11 cellular contexts compared by ENCODE assay signal in the genomic region with DNA sequence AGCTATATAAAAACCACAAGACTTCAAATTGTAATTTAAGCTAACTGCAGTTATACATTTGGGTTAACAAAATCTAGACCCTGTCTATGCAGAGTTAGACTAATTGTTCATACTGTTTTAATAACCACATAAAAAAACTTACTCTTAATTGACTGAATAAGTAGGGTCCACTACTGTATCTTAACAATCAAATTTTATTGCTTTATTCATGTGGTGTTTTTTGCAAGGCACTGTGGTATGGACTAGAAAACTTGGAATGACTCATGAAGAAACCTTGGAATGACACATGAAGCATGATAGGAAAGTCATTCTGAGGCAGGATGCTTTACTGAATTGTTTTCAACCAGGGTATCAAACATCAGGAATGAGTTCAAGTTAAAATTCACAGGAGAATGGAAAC. TPM values are rescaled to one million over a fixed set of nuclear protein-coding genes. Genes with fewer than 3 reads are reported as not detected.
DNase-seq lines count a peak whose midpoint lies in the region; ATAC-seq and TF ChIP-seq lines count a peak whose summit lies in the region.
"Had no signal": no experiment of that assay in that cellular context is flagged by ENCODE, and none has a peak within 500 bp of the region (broad histone marks: within the 10 kb centered on the region; RNA-seq: fewer than 3 reads in every experiment).

No MANE protein-coding gene starts in this region.

- intact Hi-C loops in right cardiac atrium (cut with DNase I), result no loop called here
- intact Hi-C loops in testis (cut with DNase I; ENCODE audit: low total_unique reads), result no loop called here

- H3K4me3 ChIP-seq in endodermal cell (ENCODE audit: low read length), result peak overlapping the region; percentile 98
- H3K4me3 ChIP-seq in right cardiac atrium (ENCODE audit: low read length), result no peak overlapping the region
- no peak overlapping the region for H3K4me3 ChIP-seq in testis

- peak overlapping the region; percentile 93 for H3K9ac ChIP-seq in endodermal cell (ENCODE audit: extremely low read depth, low read length, poor library complexity, severe bottlenecking)

- H3K4me1 ChIP-seq in endodermal cell (ENCODE audit: control insufficient read depth, insufficient read depth, low read length), result no peaks in the 10 kb centered on the region
- no peaks in the 10 kb centered on the region for H3K4me1 ChIP-seq in right cardiac atrium (ENCODE audit: control insufficient read depth, insufficient read depth, low read length)
- peaks cover 10% of the 10 kb centered on the region for H3K4me1 ChIP-seq in testis

- H3K4me1 Mint-ChIP-seq in endodermal cell, result peaks cover 19% of the 10 kb centered on the region

- H3K27ac Mint-ChIP-seq in endodermal cell, result no peak overlapping the region

- H3K9me3 ChIP-seq in endodermal cell (ENCODE audit: control insufficient read depth, low read length), result no peaks in the 10 kb centered on the region
- no peaks in the 10 kb centered on the region for H3K9me3 ChIP-seq in right cardiac atrium (ENCODE audit: control insufficient read depth, low read length)
- H3K9me3 ChIP-seq in testis, result no peaks in the 10 kb centered on the region
- H3K9me3 ChIP-seq: ovary had no signal

- peaks cover 16% of the 10 kb centered on the region for H3K36me3 Mint-ChIP-seq in endodermal cell (ENCODE audit: low read depth)

- no peak for ATAC-seq in right cardiac atrium

- H3K4me3 Mint-ChIP-seq in endodermal cell, result peak overlapping the region; percentile 94

- TF ChIP-seq POLR2A in testis (IDR thresholded peaks at IDR 0.05), result no peak

- DNase-seq in GM04504 (ENCODE audit: low read depth) (peak; percentile 37), RKO (ENCODE audit: low spot score) (peak; percentile 91), endodermal cell (no peak), renal cortical epithelial cell (ENCODE audit: low read depth) (peak; percentile 80), NCI-H510A (lab: John Stamatoyannopoulos, UW) (no peak), right cardiac atrium (no peak), testis (no peak), midbrain (lab: John Stamatoyannopoulos, UW) (no peak)
- DNase-seq: GOT3, NCI-H748 treated with DMSO at 0.1 percent for 48 hours, ovary had no signal

- no peaks in the 10 kb centered on the region for H3K9me3 Mint-ChIP-seq in endodermal cell

- no peaks in the 10 kb centered on the region for H3K27me3 Mint-ChIP-seq in endodermal cell (ENCODE audit: insufficient read depth)

- H3K36me3 ChIP-seq in endodermal cell (ENCODE audit: control insufficient read depth, insufficient read depth, low read length) (peaks cover 44% of the 10 kb centered on the region), testis (ENCODE audit: low read depth, missing control alignments) (no peaks in the 10 kb centered on the region)
- H3K36me3 ChIP-seq: ovary had no signal

- no peak for TF ChIP-seq CTCF in endodermal cell (conservative IDR thresholded peaks at IDR 0.05)
- TF ChIP-seq CTCF in testis (IDR thresholded peaks at IDR 0.05), result no peak

- H3K27ac ChIP-seq in endodermal cell (ENCODE audit: low read depth, low read length) (no peak overlapping the region), right cardiac atrium (ENCODE audit: low read length) (no peak overlapping the region), testis (peak overlapping the region in 1 of 2 donors; percentile 99)

- H3K27me3 ChIP-seq in endodermal cell (ENCODE audit: control insufficient read depth, insufficient read depth, low read length, poor library complexity, severe bottlenecking) (no peaks in the 10 kb centered on the region), right cardiac atrium (ENCODE audit: control insufficient read depth, insufficient read depth) (no peaks in the 10 kb centered on the region), testis (no peaks in the 10 kb centered on the region)
- H3K27me3 ChIP-seq: ovary had no signal

RNA-seq across cellular contexts. Expression of gene SERP1, which starts 2.3 kb away (rescaled TPM):
- total RNA-seq in endodermal cell (10 to 100 TPM; 78.4 to 81.8 TPM), renal cortical epithelial cell (144 and 170 TPM in 2 replicates), right cardiac atrium (10 to 100 TPM; 35.2 to 41.3 (median 37.4) TPM), testis (100 to 1,000 TPM; 206 to 219 TPM)
- polyA plus RNA-seq in endodermal cell (2013, experiment 1 of 2), result 87.7 TPM
- polyA plus RNA-seq in endodermal cell (2013, experiment 2 of 2), result 78.9 TPM
- polyA plus RNA-seq in right cardiac atrium (24.8 TPM), testis (ENCODE audit: insufficient read depth, low read depth, low replicate concordance) (71.6 TPM)

RNA-seq across cellular contexts. Expression of gene EIF2A, which starts 2.5 kb away (rescaled TPM):
- total RNA-seq in endodermal cell (10 to 100 TPM; 63.5 to 63.7 TPM), renal cortical epithelial cell (148 and 187 TPM in 2 replicates), right cardiac atrium (10 to 100 TPM; 66.9 to 77.1 (median 69.2) TPM), testis (10 to 100 TPM; 70.8 to 83.2 TPM)
- 98.8 TPM for polyA plus RNA-seq in endodermal cell (2013, experiment 1 of 2)
- 89.7 TPM for polyA plus RNA-seq in endodermal cell (2013, experiment 2 of 2)
- polyA plus RNA-seq in right cardiac atrium (51.7 TPM), testis (ENCODE audit: insufficient read depth, low read depth, low replicate concordance) (32.1 TPM)

RNA-seq across cellular contexts. Expression of gene SELENOT, which starts 59.1 kb away (rescaled TPM):
- total RNA-seq in endodermal cell (10 to 100 TPM; 70.8 to 75.9 TPM), renal cortical epithelial cell (220 and 334 TPM in 2 replicates), right cardiac atrium (100 to 1,000 TPM in 3 of 4 donors, 10 to 100 TPM in 1; 80.9 to 112 (median 107) TPM), testis (100 to 1,000 TPM; 135 to 190 TPM)
- 101 TPM for polyA plus RNA-seq in endodermal cell (2013, experiment 1 of 2)
- polyA plus RNA-seq in endodermal cell (2013, experiment 2 of 2), result 96.7 TPM
- polyA plus RNA-seq in right cardiac atrium (59.6 TPM), testis (ENCODE audit: insufficient read depth, low read depth, low replicate concordance) (118 TPM)

Comparison
In these comparisons a context has a peak if more than half of its experiments do, and no peak if none do; other contexts are left out.
1. DNase-seq: peak in GM04504 (single experiment), RKO (single experiment) and renal cortical epithelial cell (single experiment); none in endodermal cell (single experiment), NCI-H510A (single experiment), right cardiac atrium (0 of 3), testis (single experiment) and midbrain (single experiment).